In the genomic region with DNA sequence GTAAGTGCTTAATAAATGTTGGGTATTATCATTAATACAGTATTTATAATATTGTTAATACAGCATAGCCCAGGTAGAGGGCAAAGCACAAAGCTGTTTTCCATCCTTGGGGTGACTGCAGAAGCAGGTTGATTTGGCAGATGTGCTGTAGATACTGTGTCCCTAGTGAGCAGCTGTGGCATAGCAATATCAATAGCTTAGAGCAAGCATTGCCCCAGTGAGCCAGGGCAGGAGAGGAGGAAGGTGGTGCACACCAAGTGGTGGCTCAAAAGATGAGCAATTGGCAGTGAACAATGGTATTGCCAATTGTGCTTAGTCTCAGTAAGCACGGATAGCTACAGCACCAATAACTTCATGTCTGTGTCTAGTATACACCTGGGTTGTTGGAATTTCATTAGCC, we compare ENCODE assay signal across 9 cellular contexts. TPM values are rescaled to one million over a fixed set of nuclear protein-coding genes. Genes with fewer than 3 reads are reported as not detected.
DNase-seq lines count a peak whose midpoint lies in the region; ATAC-seq, FAIRE-seq and TF ChIP-seq lines count a peak whose summit lies in the region.
"Not testable (repeated sequence)": the region's sequence is repeated elsewhere in the genome, so short reads cannot be mapped to it uniquely, and the experiment has no call there.
"Had no signal": no experiment of that assay in that cellular context is flagged by ENCODE, and none has a peak within 500 bp of the region (broad histone marks: within the 10 kb centered on the region; RNA-seq: fewer than 3 reads in every experiment).

No MANE protein-coding gene starts in this region.

- H3K27me3 ChIP-seq in DND-41 (ENCODE audit: insufficient read depth, low read length, poor library complexity): peaks cover 12% of the 10 kb centered on the region

- 0 out of 3 replicates have a peak, but pooled peaks have one; percentile 35 for ATAC-seq in DND-41 (ENCODE audit: insufficient read depth, low read depth)
- peak; percentile 50 for ATAC-seq in GM19467 (IDR thresholded peaks at IDR 0.05; ENCODE audit: unreplicated experiment)
- peak; percentile 90 for ATAC-seq in T-helper 17 cell
- peak; percentile 61 to 62 for ATAC-seq in activated T-cell treated with anti-CD3 and anti-CD28 coated beads, Interleukin-2, amount 50 U/mL, for 72 hours (replicated peaks in 1 of 2)
- ATAC-seq in left colon: peak; percentile 29
- ATAC-seq in natural killer cell: peak; percentile 48 to 65 (median 52)

- not testable (repeated sequence) for H3K4me3 Mint-ChIP-seq in T-helper 17 cell; activated T-cell treated with anti-CD3 and anti-CD28 coated beads, Interleukin-2, amount 50 U/mL, for 72 hours; natural killer cell

- not testable (repeated sequence) for H3K9me3 ChIP-seq in DND-41 (ENCODE audit: insufficient read depth, low read length, severe bottlenecking); T-helper 17 cell (ENCODE audit: control insufficient read depth, low read length, poor library complexity, severe bottlenecking)

- H3K4me3 ChIP-seq in DND-41 (ENCODE audit: low read depth in 1 of 2, low read length in 2 of 2): not testable (repeated sequence)

- not testable (repeated sequence) for TF ChIP-seq CTCF in DND-41 (IDR thresholded peaks at IDR 0.05; ENCODE audit: borderline replicate concordance, extremely low read depth, low read length, poor library complexity, severe bottlenecking); natural killer cell (IDR thresholded peaks at IDR 0.05)

- intact Hi-C loops in left colon (cut with DNase I, micrococcal nuclease); natural killer cell (cut with micrococcal nuclease): not testable (repeated sequence)

- H3K79me2 ChIP-seq in DND-41 (ENCODE audit: insufficient read depth, low read length): not testable (repeated sequence)

- H3K27ac Mint-ChIP-seq in T-helper 17 cell; activated T-cell treated with anti-CD3 and anti-CD28 coated beads, Interleukin-2, amount 50 U/mL, for 72 hours; natural killer cell: not testable (repeated sequence)

- H2AFZ ChIP-seq in DND-41 (ENCODE audit: low read depth, low read length): not testable (repeated sequence)

- H3K9me3 Mint-ChIP-seq in activated T-cell treated with anti-CD3 and anti-CD28 coated beads, Interleukin-2, amount 50 U/mL, for 72 hours; natural killer cell: not testable (repeated sequence)

- DNase-seq in DND-41; HTR-8/SVneo (ENCODE audit: insufficient read length, low spot score); T-helper 17 cell; activated T-cell treated with anti-CD3 and anti-CD28 coated beads, Interleukin-2, amount 50 U/mL, for 72 hours; left colon; natural killer cell: not testable (repeated sequence)

- H3K4me1 Mint-ChIP-seq in T-helper 17 cell; activated T-cell treated with anti-CD3 and anti-CD28 coated beads, Interleukin-2, amount 50 U/mL, for 72 hours (ENCODE audit: low read depth); natural killer cell: not testable (repeated sequence)

- not testable (repeated sequence) for H3K36me3 Mint-ChIP-seq in T-helper 17 cell (ENCODE audit: low read depth); activated T-cell treated with anti-CD3 and anti-CD28 coated beads, Interleukin-2, amount 50 U/mL, for 72 hours (ENCODE audit: insufficient read depth in 2 of 2); natural killer cell

- not testable (repeated sequence) for H4K20me1 ChIP-seq in DND-41 (ENCODE audit: insufficient read depth, low read length)

- peak; percentile 95 for FAIRE-seq in HTR-8/SVneo (lab: Jason Lieb, UNC)

- not testable (repeated sequence) for H3K36me3 ChIP-seq in DND-41 (ENCODE audit: insufficient read depth, low read length)

- H3K27me3 Mint-ChIP-seq in T-helper 17 cell: peaks cover 47% of the 10 kb centered on the region
- peaks cover 17% of the 10 kb centered on the region for H3K27me3 Mint-ChIP-seq in activated T-cell treated with anti-CD3 and anti-CD28 coated beads, Interleukin-2, amount 50 U/mL, for 72 hours (ENCODE audit: low read depth)
- H3K27me3 Mint-ChIP-seq in natural killer cell (ENCODE audit: low read depth in 2 of 2): peaks cover 21 to 39% of the 10 kb centered on the region in 2 donors

- not testable (repeated sequence) for H3K4me2 ChIP-seq in DND-41 (ENCODE audit: insufficient read depth, low read length)

- H3K27ac ChIP-seq in DND-41 (ENCODE audit: low read length): not testable (repeated sequence)

- H3K4me1 ChIP-seq in DND-41 (ENCODE audit: insufficient read depth, low read length): not testable (repeated sequence)

- H3K9ac ChIP-seq in DND-41 (ENCODE audit: low read depth, low read length): not testable (repeated sequence)

RNA-seq across cellular contexts. Expression of gene CCDC14, which starts 5.8 kb away (rescaled TPM):
- total RNA-seq in T-helper 17 cell: 10 to 100 TPM; 22.9 to 26.5 TPM
- total RNA-seq in activated T-cell treated with anti-CD3 and anti-CD28 coated beads, Interleukin-2, amount 50 U/mL, for 72 hours: 10 to 100 TPM; 64.5 to 80.7 TPM
- total RNA-seq in left colon: 10 to 100 TPM; 63.6 to 73.7 TPM
- total RNA-seq in natural killer cell: 10 to 100 TPM; 34.7 to 38.5 (median 37.8) TPM

RNA-seq across cellular contexts. Expression of gene ROPN1, which starts 25.1 kb away (rescaled TPM):
- not detected for total RNA-seq in T-helper 17 cell
- not detected for total RNA-seq in activated T-cell treated with anti-CD3 and anti-CD28 coated beads, Interleukin-2, amount 50 U/mL, for 72 hours
- total RNA-seq in left colon: 1 to 10 TPM; 2.0 to 3.2 TPM
- not detected for total RNA-seq in natural killer cell
- total RNA-seq: H4, HFFc6 had no signal

Comparison
In these comparisons a context has a peak if more than half of its experiments do, and no peak if none do; other contexts are left out.
1. ATAC-seq: peak in every context shown above with its lines; median percentile 90 in T-helper 17 cell; 62 in activated T-cell treated with anti-CD3 and anti-CD28 coated beads, Interleukin-2, amount 50 U/mL, for 72 hours; 52 in natural killer cell; 50 in GM19467; 35 in DND-41; 29 in left colon.